Comparison of ENCODE assay signal across 8 cellular contexts in the genomic region with DNA sequence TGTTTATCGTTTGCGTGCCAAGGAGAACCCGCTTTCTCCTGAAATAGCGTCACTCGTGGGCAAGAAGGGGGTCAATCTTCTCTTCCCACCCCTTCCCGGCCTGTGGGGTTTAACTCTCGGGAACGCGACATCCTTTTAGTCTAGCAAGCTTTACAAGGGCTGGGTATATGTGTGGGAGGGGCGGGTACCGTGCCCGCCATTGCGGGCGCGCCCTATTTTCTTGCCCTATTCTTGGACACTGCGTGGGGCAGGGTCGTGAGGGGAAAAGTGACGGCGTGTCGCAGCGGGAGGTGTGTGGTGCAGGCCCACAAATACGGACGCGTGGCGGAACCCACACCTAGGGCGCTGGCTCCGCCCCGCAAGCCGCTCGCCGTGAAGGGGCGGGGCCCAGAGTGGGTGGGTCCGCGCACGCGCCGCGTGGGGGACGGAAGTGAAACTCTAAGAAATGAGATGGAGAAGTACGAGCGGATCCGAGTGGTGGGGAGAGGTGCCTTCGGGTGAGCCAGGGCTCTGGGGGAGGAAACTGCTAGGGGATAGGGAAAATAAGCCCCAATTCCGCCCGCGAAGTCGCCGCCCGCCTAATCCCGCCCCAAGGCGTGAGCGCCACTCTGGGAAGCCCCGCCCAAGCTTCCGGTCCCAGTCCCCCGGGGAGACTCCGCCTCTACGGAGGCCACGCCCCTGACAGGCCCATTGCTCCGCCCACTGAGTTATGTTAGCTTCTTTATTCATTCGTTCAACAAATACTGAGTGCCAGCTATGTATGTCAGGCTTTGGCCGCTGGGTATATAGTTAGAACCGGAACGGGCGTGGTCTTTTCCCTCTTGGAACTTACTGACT. TPM values are rescaled to one million over a fixed set of nuclear protein-coding genes. Genes with fewer than 3 reads are reported as not detected.
DNase-seq lines count a peak whose midpoint lies in the region; ATAC-seq and TF ChIP-seq lines count a peak whose summit lies in the region.

A gene (plus strand): TSS at position 425 of the 837 bp plus-strand sequence. CDS start 26 bp downstream, at position 451.

- no peak for TF ChIP-seq CTCF in GM13976 (IDR thresholded peaks at IDR 0.05; ENCODE audit: borderline replicate concordance, control extremely low read depth, extremely low read depth, insufficient read depth, missing control alignments)
- peak in 1 of 4 experiments; percentile 16 for TF ChIP-seq CTCF in prostate gland (IDR thresholded peaks at IDR 0.05)
- TF ChIP-seq CTCF in upper lobe of right lung (IDR thresholded peaks at IDR 0.05) = no peak

- H3K27me3 ChIP-seq in prostate gland (replicated peaks; ENCODE audit: insufficient read depth) (no peaks in the 10 kb centered on the region), upper lobe of right lung (no peaks in the 10 kb centered on the region)

- H3K9me3 Mint-ChIP-seq in T-helper 1 cell treated with Interleukin-12 subunit alpha and Interleukin-12 subunit beta and Interleukin-4 antibody, amounts not matched to agents 30 μg/mL and 1 μg/mL, for 36 hours = no peaks in the 10 kb centered on the region

- no peaks in the 10 kb centered on the region for H3K27me3 Mint-ChIP-seq in T-helper 1 cell treated with Interleukin-12 subunit alpha and Interleukin-12 subunit beta and Interleukin-4 antibody, amounts not matched to agents 30 μg/mL and 1 μg/mL, for 36 hours (ENCODE audit: low read depth)

- under 1% methylated on average over 52 of the region's 64 CpGs for WGBS in prostate gland

- intact Hi-C loops in left ventricle myocardium superior (cut with micrococcal nuclease) (loop anchor here (2.0 kb wide), 1 partner anchor 22 kb away; no protein-coding TSS in a partner anchor), prostate gland (cut with DNase I) (loop anchor here (2.0 to 10.0 kb wide), 3 partner anchors 14 to 224 kb away; a partner anchor contains a TSS), upper lobe of right lung (cut with DNase I) (no loop called here)

- peak within 1 kb of the TSS; percentile 97 for H3K27ac Mint-ChIP-seq in T-helper 1 cell treated with Interleukin-12 subunit alpha and Interleukin-12 subunit beta and Interleukin-4 antibody, amounts not matched to agents 30 μg/mL and 1 μg/mL, for 36 hours

- H3K4me3 ChIP-seq in prostate gland = peak within 1 kb of the TSS; percentile 63 to 76
- peak within 1 kb of the TSS; percentile 64 for H3K4me3 ChIP-seq in upper lobe of right lung

- in situ Hi-C loops in GM13976 (cut with MboI; ENCODE audit: low sequenced_read_pairs, unreplicated experiment) = loop anchor here (25.0 kb wide), 1 partner anchor 384 kb away; no protein-coding TSS in a partner anchor

- peak within 1 kb of the TSS; percentile 99 for H3K27ac ChIP-seq in prostate gland
- H3K27ac ChIP-seq in upper lobe of right lung = peak within 1 kb of the TSS; percentile 95

- peaks cover 16% of the 10 kb centered on the region for H3K36me3 Mint-ChIP-seq in T-helper 1 cell treated with Interleukin-12 subunit alpha and Interleukin-12 subunit beta and Interleukin-4 antibody, amounts not matched to agents 30 μg/mL and 1 μg/mL, for 36 hours (ENCODE audit: low read depth)

- H3K36me3 ChIP-seq in prostate gland (peaks cover 0 to 1% of the 10 kb centered on the region in 2 donors), upper lobe of right lung (peaks cover 13% of the 10 kb centered on the region)

- H3K4me3 Mint-ChIP-seq in T-helper 1 cell treated with Interleukin-12 subunit alpha and Interleukin-12 subunit beta and Interleukin-4 antibody, amounts not matched to agents 30 μg/mL and 1 μg/mL, for 36 hours = peak within 1 kb of the TSS; percentile 91

- peak; percentile 87 for TF ChIP-seq POLR2A in prostate gland (IDR thresholded peaks at IDR 0.05)

- peak; percentile 89 for DNase-seq in GM13976 (ENCODE audit: low spot score)
- peak; percentile 93 for DNase-seq in NCI-H1694 (lab: John Stamatoyannopoulos, UW)
- peak; percentile 56 to 98 (median 88) for DNase-seq in amygdala (lab: John Stamatoyannopoulos, UW)
- peak; percentile 97 for DNase-seq in left ventricle myocardium superior
- DNase-seq in prostate gland (ENCODE audit: low spot score) = peak; percentile 98
- peak; percentile 98 for DNase-seq in upper lobe of right lung

- ATAC-seq in HG02840 (IDR thresholded peaks at IDR 0.05; ENCODE audit: low FRiP score, unreplicated experiment) (peak; percentile 31), left ventricle myocardium superior (peak; percentile 77), upper lobe of right lung (peak; percentile 77)

- H3K4me1 ChIP-seq in prostate gland (replicated peaks) = no peaks in the 10 kb centered on the region
- H3K4me1 ChIP-seq in upper lobe of right lung = peaks cover 23% of the 10 kb centered on the region

- H3K9me3 ChIP-seq in prostate gland (no peaks in the 10 kb centered on the region), upper lobe of right lung (no peaks in the 10 kb centered on the region)

- peaks cover 42% of the 10 kb centered on the region for H3K4me1 Mint-ChIP-seq in T-helper 1 cell treated with Interleukin-12 subunit alpha and Interleukin-12 subunit beta and Interleukin-4 antibody, amounts not matched to agents 30 μg/mL and 1 μg/mL, for 36 hours (ENCODE audit: low read depth)

RNA-seq across cellular contexts. Expression of the gene that starts here (rescaled TPM):
- total RNA-seq in left ventricle myocardium superior (0.94 TPM), prostate gland (10 to 100 TPM in 1 of 2 donors, 1 to 10 TPM in 1; 5.1 to 13.2 TPM), upper lobe of right lung (8.4 TPM)

Comparison
In these comparisons a context has a peak if more than half of its experiments do, and no peak if none do; other contexts are left out.
1. Peak in every context shown above with its lines: DNase-seq, ATAC-seq, H3K4me3 ChIP-seq and H3K27ac ChIP-seq.
2. Peak in DNase-seq and ATAC-seq in left ventricle myocardium superior; RNA of the gene not detected or under 1 TPM.